Comparison of ENCODE assay signal across 10 cellular contexts in the genomic region with DNA sequence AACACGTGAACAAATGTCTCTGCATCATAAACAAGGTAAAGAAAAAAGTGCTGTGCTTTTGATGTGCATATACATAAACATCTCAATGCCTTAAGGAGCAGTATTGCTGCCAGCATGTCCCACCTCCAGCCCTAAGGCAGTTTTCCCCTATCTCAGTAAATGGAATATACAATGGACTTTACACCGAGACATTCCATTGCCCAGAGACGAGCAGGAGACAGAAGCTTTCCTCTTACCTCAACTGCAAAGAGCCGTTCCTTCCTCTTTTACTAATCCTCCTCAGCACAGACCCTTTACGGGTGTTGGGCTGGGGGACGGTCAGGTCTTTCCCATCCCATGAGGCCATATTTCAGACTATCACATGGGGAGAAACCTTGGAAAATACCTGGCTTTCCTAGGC. TPM values are rescaled to one million over a fixed set of nuclear protein-coding genes. Genes with fewer than 3 reads are reported as not detected.
"Had no signal": no experiment of that assay in that cellular context is flagged by ENCODE, and none has a peak within 500 bp of the region (broad histone marks: within the 10 kb centered on the region; RNA-seq: fewer than 3 reads in every experiment).

No MANE protein-coding gene starts in this region.

RNA-seq across cellular contexts. Expression of a gene that starts 11.1 kb away (rescaled TPM):
- total RNA-seq: OCI-LY7, PC-3, PC-9, Right ventricle myocardium inferior, Right ventricle myocardium superior, RPMI7951, SJCRH30, SJSA1, SK-MEL-5 had no signal
- polyA plus RNA-seq: SK-N-SH had no signal

RNA-seq across cellular contexts. Expression of a gene that starts 14.0 kb away (rescaled TPM):
- total RNA-seq: OCI-LY7, PC-3, PC-9, Right ventricle myocardium inferior, Right ventricle myocardium superior, RPMI7951, SJCRH30, SJSA1, SK-MEL-5 had no signal
- polyA plus RNA-seq: SK-N-SH had no signal

RNA-seq across cellular contexts. Expression of a gene that starts 43.2 kb away (rescaled TPM):
- total RNA-seq: OCI-LY7, PC-3, PC-9, Right ventricle myocardium inferior, Right ventricle myocardium superior, RPMI7951, SJCRH30, SJSA1, SK-MEL-5 had no signal
- polyA plus RNA-seq: SK-N-SH had no signal
